Comparison of ENCODE assay signal across 11 cellular contexts in genomic region chr11:116840224-116840745, GRCh38. TPM values are rescaled to one million over a fixed set of nuclear protein-coding genes. Genes with fewer than 3 reads are reported as not detected.
A peak's percentile ranks its signal among the peaks of the same experiment; 100 is the strongest.
DNase-seq lines count a peak whose midpoint lies in the region; ATAC-seq and TF ChIP-seq lines count a peak whose summit lies in the region.
"Had no signal": no experiment of that assay in that cellular context is flagged by ENCODE, and none has a peak within 500 bp of the region (broad histone marks: within the 10 kb centered on the region; RNA-seq: fewer than 3 reads in every experiment).

No MANE protein-coding gene starts in this region.

- H3K36me3 Mint-ChIP-seq in WTC11 = peaks cover 4% of the 10 kb centered on the region; the same call in 1 of the 2 replicates

- no peak overlapping the region for H3K4me3 Mint-ChIP-seq in WTC11

- POLR2A ChIA-PET in WTC11 (lab: Charles Lee) = no interaction called here

- TF ChIP-seq CTCF in AG09309 (IDR thresholded peaks at IDR 0.05; ENCODE audit: control insufficient read depth, insufficient read depth, low read depth, low read length, missing control alignments) = peak; percentile 32
- TF ChIP-seq CTCF in WTC11 (IDR thresholded peaks at IDR 0.05) = no peak
- TF ChIP-seq CTCF in coronary artery (IDR thresholded peaks at IDR 0.05) = no peak

- CTCF ChIA-PET in WTC11 (lab: Charles Lee) = interaction anchor here (1.1 to 1.6 kb wide), 3 partner anchors 19 to 50 kb away, joined by 3 to 9 read pairs (median 3); partner anchors contain the start of gene APOA5

- DNase-seq in AG09309 (ENCODE audit: low read depth) = no peak
- peak; percentile 15 for DNase-seq in GM03348 (ENCODE audit: low spot score)
- DNase-seq in WTC11 (ENCODE audit: low spot score) = no peak
- DNase-seq in iPS-NIHi7 (ENCODE audit: extremely low spot score) = peak; percentile 58
- DNase-seq in coronary artery (ENCODE audit: low spot score) = no peak
- no peak for DNase-seq in T-helper 1 cell
- DNase-seq in NCI-H446 treated with DMSO at 0.1 percent for 48 hours (lab: John Stamatoyannopoulos, UW) = no peak
- DNase-seq: T-helper 9 cell had no signal

- no peak overlapping the region for H3K4me3 ChIP-seq in AG09309 (ENCODE audit: control insufficient read depth, low read depth, low read length)
- no peak overlapping the region for H3K4me3 ChIP-seq in coronary artery
- H3K4me3 ChIP-seq: sigmoid colon had no signal

- no peaks in the 10 kb centered on the region for H3K9me3 Mint-ChIP-seq in WTC11
- H3K9me3 Mint-ChIP-seq: activated T-helper 2 cell treated with anti-CD3 and anti-CD28 coated beads, Interferon-gamma antibody, Interleukin-2, Interleukin-4, amounts not matched to agents 10 μg/mL and 5 μg/mL and 100 μg/mL, durations not matched to agents 14 hours and 24 hours and 36 hours had no signal

- no peak overlapping the region for H3K27ac ChIP-seq in coronary artery
- H3K27ac ChIP-seq: sigmoid colon had no signal

- peaks cover 14% of the 10 kb centered on the region for H3K4me1 Mint-ChIP-seq in WTC11

- H3K27me3 Mint-ChIP-seq in WTC11 (ENCODE audit: low read depth) = peaks cover 5% of the 10 kb centered on the region

- ATAC-seq in WTC11 = peak; percentile 38
- ATAC-seq in GM21576 (IDR thresholded peaks at IDR 0.05; ENCODE audit: unreplicated experiment) = no peak

- H3K27ac Mint-ChIP-seq in WTC11 = 0 out of 2 replicates have a peak overlapping the region, but pooled peaks have one; percentile 36
- H3K27ac Mint-ChIP-seq: activated T-helper 2 cell treated with anti-CD3 and anti-CD28 coated beads, Interferon-gamma antibody, Interleukin-2, Interleukin-4, amounts not matched to agents 10 μg/mL and 5 μg/mL and 100 μg/mL, durations not matched to agents 14 hours and 24 hours and 36 hours had no signal

TF ChIP-seq in WTC11, 78 proteins besides CTCF, POLR2A, EP300 and RAD21:
- TF ChIP-seq FOXP4 (CRISPR knock-in tag; IDR thresholded peaks at IDR 0.05) = no peak
- no peak for TF ChIP-seq ZNF121 (CRISPR knock-in tag; IDR thresholded peaks at IDR 0.05)
- TF ChIP-seq NFE2L1 (CRISPR knock-in tag; IDR thresholded peaks at IDR 0.05) = no peak
- TF ChIP-seq, protein P1, sequence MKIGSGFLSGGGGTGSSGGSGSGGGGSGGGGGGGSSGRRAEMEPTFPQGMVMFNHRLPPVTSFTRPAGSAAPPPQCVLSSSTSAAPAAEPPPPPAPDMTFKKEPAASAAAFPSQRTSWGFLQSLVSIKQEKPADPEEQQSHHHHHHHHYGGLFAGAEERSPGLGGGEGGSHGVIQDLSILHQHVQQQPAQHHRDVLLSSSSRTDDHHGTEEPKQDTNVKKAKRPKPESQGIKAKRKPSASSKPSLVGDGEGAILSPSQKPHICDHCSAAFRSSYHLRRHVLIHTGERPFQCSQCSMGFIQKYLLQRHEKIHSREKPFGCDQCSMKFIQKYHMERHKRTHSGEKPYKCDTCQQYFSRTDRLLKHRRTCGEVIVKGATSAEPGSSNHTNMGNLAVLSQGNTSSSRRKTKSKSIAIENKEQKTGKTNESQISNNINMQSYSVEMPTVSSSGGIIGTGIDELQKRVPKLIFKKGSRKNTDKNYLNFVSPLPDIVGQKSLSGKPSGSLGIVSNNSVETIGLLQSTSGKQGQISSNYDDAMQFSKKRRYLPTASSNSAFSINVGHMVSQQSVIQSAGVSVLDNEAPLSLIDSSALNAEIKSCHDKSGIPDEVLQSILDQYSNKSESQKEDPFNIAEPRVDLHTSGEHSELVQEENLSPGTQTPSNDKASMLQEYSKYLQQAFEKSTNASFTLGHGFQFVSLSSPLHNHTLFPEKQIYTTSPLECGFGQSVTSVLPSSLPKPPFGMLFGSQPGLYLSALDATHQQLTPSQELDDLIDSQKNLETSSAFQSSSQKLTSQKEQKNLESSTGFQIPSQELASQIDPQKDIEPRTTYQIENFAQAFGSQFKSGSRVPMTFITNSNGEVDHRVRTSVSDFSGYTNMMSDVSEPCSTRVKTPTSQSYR (CRISPR knock-in tag; IDR thresholded peaks at IDR 0.05) = no peak
TF ChIP-seq in WTC11: peak in this region for 0.

RNA-seq across cellular contexts. Expression of gene APOA1, which starts 2.9 kb away (rescaled TPM):
- total RNA-seq in WTC11 (2021) = 2.1 to 4.4 TPM (median 3.2 TPM) in 3 replicates
- total RNA-seq: activated T-helper 2 cell treated with anti-CD3 and anti-CD28 coated beads, Interferon-gamma antibody, Interleukin-2, Interleukin-4, amounts not matched to agents 10 μg/mL and 5 μg/mL and 100 μg/mL, durations not matched to agents 14 hours and 24 hours and 36 hours had no signal

RNA-seq across cellular contexts. Expression of gene APOC3, which starts 10.6 kb away (rescaled TPM):
- 2.1 to 3.9 TPM (median 2.5 TPM) in 3 replicates for total RNA-seq in WTC11 (2021)
- total RNA-seq: activated T-helper 2 cell treated with anti-CD3 and anti-CD28 coated beads, Interferon-gamma antibody, Interleukin-2, Interleukin-4, amounts not matched to agents 10 μg/mL and 5 μg/mL and 100 μg/mL, durations not matched to agents 14 hours and 24 hours and 36 hours; sigmoid colon had no signal

RNA-seq across cellular contexts. Expression of gene APOA4, which starts 17.2 kb away (rescaled TPM):
- total RNA-seq in WTC11 (2021) = not detected in 3 replicates
- total RNA-seq: activated T-helper 2 cell treated with anti-CD3 and anti-CD28 coated beads, Interferon-gamma antibody, Interleukin-2, Interleukin-4, amounts not matched to agents 10 μg/mL and 5 μg/mL and 100 μg/mL, durations not matched to agents 14 hours and 24 hours and 36 hours; sigmoid colon had no signal

RNA-seq across cellular contexts. Expression of gene APOA5, which starts 48.6 kb away (rescaled TPM):
- 0.09 to 0.32 TPM (median 0.20 TPM) in 3 replicates for total RNA-seq in WTC11 (2021)
- total RNA-seq: activated T-helper 2 cell treated with anti-CD3 and anti-CD28 coated beads, Interferon-gamma antibody, Interleukin-2, Interleukin-4, amounts not matched to agents 10 μg/mL and 5 μg/mL and 100 μg/mL, durations not matched to agents 14 hours and 24 hours and 36 hours; sigmoid colon had no signal

RNA-seq across cellular contexts. Expression of gene ZPR1, which starts 52.5 kb away (rescaled TPM):
- total RNA-seq in WTC11 (2021) = 55.2 to 59.6 TPM (median 56.6 TPM) in 3 replicates

Comparison
In these comparisons a context has a peak if more than half of its experiments do, and no peak if none do; other contexts are left out.
1. DNase-seq: peak in GM03348 (single experiment) and iPS-NIHi7 (single experiment); none in AG09309 (single experiment), WTC11 (single experiment), coronary artery (single experiment), T-helper 1 cell (0 of 5) and NCI-H446 treated with DMSO at 0.1 percent for 48 hours (single experiment).